ENCODE assay signal across 7 cellular contexts in the genomic region with DNA sequence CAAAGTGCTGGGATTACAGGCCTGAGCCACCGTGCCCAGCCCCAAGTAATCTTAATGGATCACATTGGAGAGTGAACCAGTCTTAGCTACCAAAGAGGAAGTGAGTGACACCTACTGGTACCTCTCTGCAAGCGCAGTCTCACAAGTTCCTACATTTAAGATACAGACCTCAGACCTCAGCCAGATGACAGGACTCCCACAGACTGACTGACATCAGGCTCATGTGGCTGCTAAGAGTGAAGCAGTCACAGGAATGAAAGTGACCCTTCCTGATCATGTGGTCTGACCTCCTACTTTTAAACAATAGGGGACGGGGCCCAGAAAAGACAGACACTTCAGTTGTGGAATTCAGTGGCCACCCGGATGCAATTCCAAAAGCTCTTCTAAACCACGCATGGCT. TPM values are rescaled to one million over a fixed set of nuclear protein-coding genes. Genes with fewer than 3 reads are reported as not detected.
DNase-seq lines count a peak whose midpoint lies in the region; ATAC-seq and TF ChIP-seq lines count a peak whose summit lies in the region.

No MANE protein-coding gene starts in this region.

- H3K9me3 ChIP-seq in adrenal gland (replicated peaks in 1 of 3) (no peaks in the 10 kb centered on the region), right cardiac atrium (ENCODE audit: control insufficient read depth, low read length) (no peaks in the 10 kb centered on the region)

- H3K27me3 ChIP-seq in adrenal gland (no peaks in the 10 kb centered on the region), right cardiac atrium (ENCODE audit: control insufficient read depth, insufficient read depth) (no peaks in the 10 kb centered on the region)

- WGBS in adrenal gland, 4 donors = 49 to 57% (median 53%) methylated on average over 4 to 5 of the region's 5 CpGs
- WGBS in right cardiac atrium = 42% methylated on average over 5 of the region's 5 CpGs

- no peak overlapping the region for H3K27ac ChIP-seq in adrenal gland
- no peak overlapping the region for H3K27ac ChIP-seq in right cardiac atrium (ENCODE audit: low read length)

- H3K4me1 ChIP-seq in adrenal gland (replicated peaks in 1 of 2) (no peaks in the 10 kb centered on the region), right cardiac atrium (ENCODE audit: control insufficient read depth, insufficient read depth, low read length) (no peaks in the 10 kb centered on the region)

- no peak overlapping the region for H3K4me3 ChIP-seq in adrenal gland
- H3K4me3 ChIP-seq in right cardiac atrium (ENCODE audit: low read length) = no peak overlapping the region
- H3K4me3 ChIP-seq in skeletal muscle cell (ENCODE audit: low read depth, low read length) = no peak overlapping the region

- H3K36me3 ChIP-seq in adrenal gland (replicated peaks in 1 of 2) = no peaks in the 10 kb centered on the region

- TF ChIP-seq POLR2A in GM18505 (IDR thresholded peaks at IDR 0.05; ENCODE audit: borderline replicate concordance, extremely low read depth, insufficient read depth, insufficient read length) = no peak
- TF ChIP-seq POLR2A in adrenal gland (IDR thresholded peaks at IDR 0.05) = no peak

- DNase-seq in NCI-H1092 (lab: John Stamatoyannopoulos, UW) (peak; percentile 7), SW 1271 (lab: John Stamatoyannopoulos, UW) (peak; percentile 26 to 54), adrenal gland (peak; percentile 62 to 92 (median 78)), right cardiac atrium (peak in 2 of 3 donors; percentile 55 to 78), skeletal muscle cell (ENCODE audit: low read depth) (peak; percentile 45)

- TF ChIP-seq CTCF in adrenal gland (IDR thresholded peaks at IDR 0.05) = peak; percentile 66 to 79 (median 74)

- intact Hi-C loops in adrenal gland (cut with DNase I) (no loop called here), right cardiac atrium (cut with DNase I) (no loop called here)

- peak; percentile 69 for ATAC-seq in GM18505 (IDR thresholded peaks at IDR 0.05; ENCODE audit: unreplicated experiment)
- ATAC-seq in HG02678 (IDR thresholded peaks at IDR 0.05; ENCODE audit: unreplicated experiment) = peak; percentile 90
- ATAC-seq in right cardiac atrium = peak; percentile 83 to 89

RNA-seq across cellular contexts. Expression of a gene that starts 36.3 kb away (rescaled TPM):
- total RNA-seq in adrenal gland (10 to 100 TPM; 12.1 to 60.7 (median 20.3) TPM), right cardiac atrium (10 to 100 TPM; 35.8 to 50.9 (median 37.2) TPM)
- polyA plus RNA-seq in adrenal gland (10 to 100 TPM; 10.1 to 19.5 (median 11.2) TPM), right cardiac atrium (19.5 TPM)

Comparison
In these comparisons a context has a peak if more than half of its experiments do, and no peak if none do; other contexts are left out.
1. DNase-seq: peak in every context shown above with its lines; median percentile 78 in adrenal gland; 66 in right cardiac atrium; 45 in skeletal muscle cell; 40 in SW 1271; 7 in NCI-H1092.